18 cellular contexts compared by ENCODE assay signal in genomic region chr16:87319997-87320491, GRCh38.
"Had no signal": no experiment of that assay in that cellular context is flagged by ENCODE, and none has a peak within 500 bp of the region (broad histone marks: within the 10 kb centered on the region; RNA-seq: fewer than 3 reads in every experiment).

No MANE protein-coding gene starts in this region.

- H3K36me3 ChIP-seq: left ventricle myocardium inferior, neutrophil, right atrium auricular region had no signal

- H3K4me2 ChIP-seq: smooth muscle cell had no signal

- H3K9me3 ChIP-seq: esophagus muscularis mucosa, gastroesophageal sphincter, left ventricle myocardium inferior, neutrophil, right atrium auricular region, testis, tibial nerve had no signal

- H3K27me3 ChIP-seq: esophagus muscularis mucosa, gastroesophageal sphincter, neutrophil, right atrium auricular region, testis, tibial nerve had no signal

- H3K4me3 ChIP-seq: esophagus muscularis mucosa, gastroesophageal sphincter, left ventricle myocardium inferior, lung, right atrium auricular region, smooth muscle cell, testis, tibial nerve had no signal

- H3K27ac ChIP-seq: epithelial cell of prostate, esophagus muscularis mucosa, gastroesophageal sphincter, left ventricle myocardium inferior, neutrophil, right atrium auricular region, testis had no signal

- DNase-seq: cortex of kidney; effector memory CD8-positive, alpha-beta T cell; glutamatergic neuron; immature natural killer cell; left cardiac atrium; left ventricle myocardium inferior; mesendoderm; naive B cell; stimulated activated CD4-positive, alpha-beta T cell treated with anti-CD3 and anti-CD28 coated beads, Interleukin-4, amount 100 ng/mL, for 24 hours; testis had no signal
